Comparison of ENCODE assay signal across 1 cellular context in the genomic region with DNA sequence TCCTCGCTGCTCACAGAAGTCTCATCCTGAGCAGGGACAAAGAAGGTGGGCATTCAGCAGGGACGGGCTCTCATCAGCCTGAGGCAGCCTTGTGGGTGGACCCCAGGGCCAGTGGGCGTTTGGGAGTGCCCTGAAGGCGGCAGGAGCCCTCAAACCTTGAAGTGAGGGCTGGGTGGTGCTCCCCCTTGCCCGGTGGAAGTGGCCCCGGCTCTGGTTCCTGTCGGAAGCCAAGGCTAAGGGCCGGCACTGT.
TF ChIP-seq lines count a peak whose summit lies in the region.

No MANE protein-coding gene starts in this region.

TF ChIP-seq in HepG2, 621 proteins besides CTCF, POLR2A, EP300 and RAD21 (continued from another document):
- TF ChIP-seq, protein P1, sequence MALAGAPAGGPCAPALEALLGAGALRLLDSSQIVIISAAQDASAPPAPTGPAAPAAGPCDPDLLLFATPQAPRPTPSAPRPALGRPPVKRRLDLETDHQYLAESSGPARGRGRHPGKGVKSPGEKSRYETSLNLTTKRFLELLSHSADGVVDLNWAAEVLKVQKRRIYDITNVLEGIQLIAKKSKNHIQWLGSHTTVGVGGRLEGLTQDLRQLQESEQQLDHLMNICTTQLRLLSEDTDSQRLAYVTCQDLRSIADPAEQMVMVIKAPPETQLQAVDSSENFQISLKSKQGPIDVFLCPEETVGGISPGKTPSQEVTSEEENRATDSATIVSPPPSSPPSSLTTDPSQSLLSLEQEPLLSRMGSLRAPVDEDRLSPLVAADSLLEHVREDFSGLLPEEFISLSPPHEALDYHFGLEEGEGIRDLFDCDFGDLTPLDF (CRISPR knock-in tag; IDR thresholded peaks at IDR 0.05) = 0 out of 2 replicates have a peak, but pooled peaks have one; percentile 39
- TF ChIP-seq ZNF264 (CRISPR knock-in tag; IDR thresholded peaks at IDR 0.05) (peak; percentile 33; the same call in 1 of the 2 replicates), SALL2 (CRISPR knock-in tag; IDR thresholded peaks at IDR 0.05) (0 out of 2 replicates have a peak, but pooled peaks have one; percentile 71), HES4 (CRISPR knock-in tag; IDR thresholded peaks at IDR 0.05; ENCODE audit: borderline replicate concordance) (peak; percentile 17; the same call in 1 of the 2 replicates), ZNF263 (CRISPR knock-in tag; IDR thresholded peaks at IDR 0.05) (peak; percentile 97), SCMH1 (CRISPR knock-in tag; IDR thresholded peaks at IDR 0.05; ENCODE audit: borderline replicate concordance) (no peak), BRCA1 (CRISPR knock-in tag; IDR thresholded peaks at IDR 0.05) (0 out of 2 replicates have a peak, but pooled peaks have one; percentile 90), ZNF180 (CRISPR knock-in tag; IDR thresholded peaks at IDR 0.05; ENCODE audit: borderline replicate concordance, low read depth) (no peak)
- TF ChIP-seq, protein P2, sequence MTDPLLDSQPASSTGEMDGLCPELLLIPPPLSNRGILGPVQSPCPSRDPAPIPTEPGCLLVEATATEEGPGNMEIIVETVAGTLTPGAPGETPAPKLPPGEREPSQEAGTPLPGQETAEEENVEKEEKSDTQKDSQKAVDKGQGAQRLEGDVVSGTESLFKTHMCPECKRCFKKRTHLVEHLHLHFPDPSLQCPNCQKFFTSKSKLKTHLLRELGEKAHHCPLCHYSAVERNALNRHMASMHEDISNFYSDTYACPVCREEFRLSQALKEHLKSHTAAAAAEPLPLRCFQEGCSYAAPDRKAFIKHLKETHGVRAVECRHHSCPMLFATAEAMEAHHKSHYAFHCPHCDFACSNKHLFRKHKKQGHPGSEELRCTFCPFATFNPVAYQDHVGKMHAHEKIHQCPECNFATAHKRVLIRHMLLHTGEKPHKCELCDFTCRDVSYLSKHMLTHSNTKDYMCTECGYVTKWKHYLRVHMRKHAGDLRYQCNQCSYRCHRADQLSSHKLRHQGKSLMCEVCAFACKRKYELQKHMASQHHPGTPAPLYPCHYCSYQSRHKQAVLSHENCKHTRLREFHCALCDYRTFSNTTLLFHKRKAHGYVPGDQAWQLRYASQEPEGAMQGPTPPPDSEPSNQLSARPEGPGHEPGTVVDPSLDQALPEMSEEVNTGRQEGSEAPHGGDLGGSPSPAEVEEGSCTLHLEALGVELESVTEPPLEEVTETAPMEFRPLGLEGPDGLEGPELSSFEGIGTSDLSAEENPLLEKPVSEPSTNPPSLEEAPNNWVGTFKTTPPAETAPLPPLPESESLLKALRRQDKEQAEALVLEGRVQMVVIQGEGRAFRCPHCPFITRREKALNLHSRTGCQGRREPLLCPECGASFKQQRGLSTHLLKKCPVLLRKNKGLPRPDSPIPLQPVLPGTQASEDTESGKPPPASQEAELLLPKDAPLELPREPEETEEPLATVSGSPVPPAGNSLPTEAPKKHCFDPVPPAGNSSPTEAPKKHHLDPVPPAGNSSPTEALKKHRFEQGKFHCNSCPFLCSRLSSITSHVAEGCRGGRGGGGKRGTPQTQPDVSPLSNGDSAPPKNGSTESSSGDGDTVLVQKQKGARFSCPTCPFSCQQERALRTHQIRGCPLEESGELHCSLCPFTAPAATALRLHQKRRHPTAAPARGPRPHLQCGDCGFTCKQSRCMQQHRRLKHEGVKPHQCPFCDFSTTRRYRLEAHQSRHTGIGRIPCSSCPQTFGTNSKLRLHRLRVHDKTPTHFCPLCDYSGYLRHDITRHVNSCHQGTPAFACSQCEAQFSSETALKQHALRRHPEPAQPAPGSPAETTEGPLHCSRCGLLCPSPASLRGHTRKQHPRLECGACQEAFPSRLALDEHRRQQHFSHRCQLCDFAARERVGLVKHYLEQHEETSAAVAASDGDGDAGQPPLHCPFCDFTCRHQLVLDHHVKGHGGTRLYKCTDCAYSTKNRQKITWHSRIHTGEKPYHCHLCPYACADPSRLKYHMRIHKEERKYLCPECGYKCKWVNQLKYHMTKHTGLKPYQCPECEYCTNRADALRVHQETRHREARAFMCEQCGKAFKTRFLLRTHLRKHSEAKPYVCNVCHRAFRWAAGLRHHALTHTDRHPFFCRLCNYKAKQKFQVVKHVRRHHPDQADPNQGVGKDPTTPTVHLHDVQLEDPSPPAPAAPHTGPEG (CRISPR knock-in tag; IDR thresholded peaks at IDR 0.05) = 0 out of 2 replicates have a peak, but pooled peaks have one; percentile 2
